8 cellular contexts compared by ENCODE assay signal in the genomic region with DNA sequence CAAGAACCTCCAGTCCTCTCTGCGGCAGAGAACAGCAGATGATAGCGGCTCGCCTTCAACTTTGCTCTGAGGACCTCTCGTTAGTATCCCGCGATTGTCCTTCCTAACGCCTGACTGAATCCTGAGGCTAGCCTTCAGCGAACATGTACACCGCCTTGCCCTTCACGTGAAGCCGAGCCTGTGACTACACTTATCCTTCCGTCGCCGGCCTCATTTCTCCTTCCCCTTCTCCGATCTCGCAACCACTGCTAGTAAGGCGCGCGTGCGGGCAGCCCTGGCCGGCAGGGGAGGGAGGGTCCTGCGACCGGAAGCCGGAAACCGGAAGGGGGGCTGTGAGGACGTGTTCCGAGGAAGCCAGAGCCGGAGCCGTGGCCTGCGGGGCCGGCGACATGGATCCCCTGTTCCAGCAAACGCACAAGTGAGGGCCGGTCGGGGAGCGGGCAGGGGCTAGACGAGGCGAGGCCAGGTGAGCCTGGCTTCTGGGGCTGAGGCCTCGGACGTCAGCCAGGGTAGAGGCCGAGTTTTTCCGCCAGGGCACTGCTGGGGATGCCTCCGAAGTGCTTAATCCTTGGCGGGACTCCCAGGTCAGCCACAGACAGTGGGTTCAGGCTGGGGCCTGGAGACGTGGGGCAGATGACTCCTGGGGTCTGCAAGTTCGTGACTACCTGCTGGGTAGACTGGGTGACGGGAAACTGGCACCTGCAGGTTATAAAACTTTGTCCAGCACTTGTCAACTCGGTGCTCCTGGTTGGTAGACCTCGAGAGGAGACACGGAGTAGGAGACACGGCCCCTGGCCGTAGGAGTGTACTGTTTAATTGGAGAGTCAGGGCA. TPM values are rescaled to one million over a fixed set of nuclear protein-coding genes. Genes with fewer than 3 reads are reported as not detected.
DNase-seq lines count a peak whose midpoint lies in the region; ATAC-seq, FAIRE-seq and TF ChIP-seq lines count a peak whose summit lies in the region.

A gene (plus strand): TSS at position 357 of the 832 bp plus-strand sequence. CDS start 33 bp downstream, at position 390.

- TF ChIP-seq RAD21 in neural cell (conservative IDR thresholded peaks at IDR 0.05): peak; percentile 64

- peak within 1 kb of the TSS; percentile 84 to 95 for H3K4me3 Mint-ChIP-seq in stimulated activated naive CD8-positive, alpha-beta T cell treated with anti-CD3 and anti-CD28 coated beads, Interleukin-15, amount 100 ng/mL, for 72 hours

- H3K4me1 ChIP-seq in Loucy (ENCODE audit: insufficient read depth, low read length, poor library complexity, severe bottlenecking): peaks cover 56% of the 10 kb centered on the region

- H3K79me2 ChIP-seq in Loucy (ENCODE audit: insufficient read depth, low read length): peaks cover 52% of the 10 kb centered on the region
- H3K79me2 ChIP-seq in neural cell (replicated peaks; ENCODE audit: insufficient read depth, low read length): peaks cover 49% of the 10 kb centered on the region

- H3K36me3 ChIP-seq in Loucy (ENCODE audit: insufficient read depth, low read length) (no peaks in the 10 kb centered on the region), neural cell (ENCODE audit: insufficient read depth, low read length) (no peaks in the 10 kb centered on the region)

- peak; percentile 90 for TF ChIP-seq POLR2A in H54 (IDR thresholded peaks at IDR 0.05; ENCODE audit: low read depth, low read length)

- H3K9ac ChIP-seq in Loucy (ENCODE audit: low read depth, low read length, poor library complexity, severe bottlenecking) (peak within 1 kb of the TSS; percentile 92), neural cell (ENCODE audit: low read length) (peak within 1 kb of the TSS; percentile 86)

- FAIRE-seq in H54 (lab: Jason Lieb, UNC): peak; percentile 87

- peak within 1 kb of the TSS; percentile 73 for H2AFZ ChIP-seq in Loucy (ENCODE audit: low read length)
- H2AFZ ChIP-seq in neural cell (ENCODE audit: low read depth, low read length): peak within 1 kb of the TSS; percentile 97

- peaks cover 4% of the 10 kb centered on the region for H3K27me3 ChIP-seq in Loucy (ENCODE audit: insufficient read depth, low read length, poor library complexity, severe bottlenecking)
- H3K27me3 ChIP-seq in neural cell (ENCODE audit: insufficient read depth, low read depth, low read length): no peaks in the 10 kb centered on the region

- H3K4me2 ChIP-seq in Loucy (ENCODE audit: low read depth, low read length, poor library complexity, severe bottlenecking) (peak within 1 kb of the TSS; percentile 84), neural cell (ENCODE audit: low read length) (peak within 1 kb of the TSS; percentile 80)

- peak; percentile 76 for TF ChIP-seq EP300 in neural cell (conservative IDR thresholded peaks at IDR 0.05; ENCODE audit: poor library complexity, severe bottlenecking)

- peaks cover 2% of the 10 kb centered on the region; the same call in 1 of the 2 replicates for H3F3A ChIP-seq in Loucy (ENCODE audit: low read depth)
- no peaks in the 10 kb centered on the region for H3F3A ChIP-seq in neural cell (ENCODE audit: insufficient read depth, low read length, poor library complexity, severe bottlenecking)

- peak; percentile 98 for ATAC-seq in stimulated activated naive CD8-positive, alpha-beta T cell treated with anti-CD3 and anti-CD28 coated beads, Interleukin-15, amount 100 ng/mL, for 72 hours

- H3K4me3 ChIP-seq in Loucy (ENCODE audit: low read length, poor library complexity, severe bottlenecking): peak within 1 kb of the TSS; percentile 99
- peak within 1 kb of the TSS; percentile 96 for H3K4me3 ChIP-seq in fibroblast of the aortic adventitia (ENCODE audit: low read depth, low read length)
- H3K4me3 ChIP-seq in neural cell (ENCODE audit: low read length): peak within 1 kb of the TSS; percentile 98

- H3K9me2 ChIP-seq in Loucy (replicated peaks; ENCODE audit: low read depth, low read length): no peaks in the 10 kb centered on the region
- no peaks in the 10 kb centered on the region for H3K9me2 ChIP-seq in neural cell (ENCODE audit: insufficient read depth, low read length)

- H3K9me3 ChIP-seq in Loucy (ENCODE audit: insufficient read depth, low read depth, low read length) (no peaks in the 10 kb centered on the region), neural cell (ENCODE audit: low read length) (no peaks in the 10 kb centered on the region)

- H3K27ac Mint-ChIP-seq in stimulated activated naive CD8-positive, alpha-beta T cell treated with anti-CD3 and anti-CD28 coated beads, Interleukin-15, amount 100 ng/mL, for 72 hours: peak within 1 kb of the TSS; percentile 100

- H3K4me1 Mint-ChIP-seq in stimulated activated naive CD8-positive, alpha-beta T cell treated with anti-CD3 and anti-CD28 coated beads, Interleukin-15, amount 100 ng/mL, for 72 hours: peaks cover 41% of the 10 kb centered on the region

- TF ChIP-seq CTCF in Loucy (conservative IDR thresholded peaks at IDR 0.05; ENCODE audit: low read length) (no peak), fibroblast of the aortic adventitia (IDR thresholded peaks at IDR 0.05; ENCODE audit: insufficient read depth, low read length) (no peak), neural cell (IDR thresholded peaks at IDR 0.05; ENCODE audit: poor library complexity, severe bottlenecking) (no peak)

- H3K27me3 Mint-ChIP-seq in stimulated activated naive CD8-positive, alpha-beta T cell treated with anti-CD3 and anti-CD28 coated beads, Interleukin-15, amount 100 ng/mL, for 72 hours: no peaks in the 10 kb centered on the region

- peak within 1 kb of the TSS; percentile 98 for H3K27ac ChIP-seq in neural cell (ENCODE audit: low read length)

- DNase-seq in ELF-1 (ENCODE audit: low read depth, low spot score) (peak; percentile 96), H54 (ENCODE audit: insufficient read length, low spot score) (peak; percentile 88), SHP77 (lab: John Stamatoyannopoulos, UW) (peak; percentile 94), fibroblast of the aortic adventitia (ENCODE audit: low read depth) (peak; percentile 91)
- peak; percentile 90 for DNase-seq in activated effector memory CD4-positive, alpha-beta T cell treated with Interleukin-2 at 50 U/mL for 16 hours
- peak; percentile 92 to 94 for DNase-seq in stimulated activated naive CD8-positive, alpha-beta T cell treated with anti-CD3 and anti-CD28 coated beads, Interleukin-15, amount 100 ng/mL, for 72 hours

- H4K20me1 ChIP-seq in Loucy (ENCODE audit: insufficient read depth, low read length, poor library complexity, severe bottlenecking): peaks cover 29% of the 10 kb centered on the region
- H4K20me1 ChIP-seq in neural cell (ENCODE audit: insufficient read depth): no peaks in the 10 kb centered on the region

- no peaks in the 10 kb centered on the region for H3K9me3 Mint-ChIP-seq in stimulated activated naive CD8-positive, alpha-beta T cell treated with anti-CD3 and anti-CD28 coated beads, Interleukin-15, amount 100 ng/mL, for 72 hours

TF ChIP-seq in neural cell, 6 proteins besides CTCF, POLR2A, EP300 and RAD21:
- TF ChIP-seq POLR2AphosphoS5 (IDR thresholded peaks at IDR 0.05) (peak; percentile 89), SMC3 (conservative IDR thresholded peaks at IDR 0.05; ENCODE audit: poor library complexity) (peak; percentile 71), EZH2 (IDR thresholded peaks at IDR 0.05; ENCODE audit: borderline replicate concordance, insufficient read depth, low read length, poor library complexity, severe bottlenecking) (peak; percentile 60), MXI1 (conservative IDR thresholded peaks at IDR 0.05; ENCODE audit: poor library complexity, severe bottlenecking) (peak; percentile 93), TAF1 (IDR thresholded peaks at IDR 0.05; ENCODE audit: low read depth) (no peak)
- TF ChIP-seq, protein P1, sequence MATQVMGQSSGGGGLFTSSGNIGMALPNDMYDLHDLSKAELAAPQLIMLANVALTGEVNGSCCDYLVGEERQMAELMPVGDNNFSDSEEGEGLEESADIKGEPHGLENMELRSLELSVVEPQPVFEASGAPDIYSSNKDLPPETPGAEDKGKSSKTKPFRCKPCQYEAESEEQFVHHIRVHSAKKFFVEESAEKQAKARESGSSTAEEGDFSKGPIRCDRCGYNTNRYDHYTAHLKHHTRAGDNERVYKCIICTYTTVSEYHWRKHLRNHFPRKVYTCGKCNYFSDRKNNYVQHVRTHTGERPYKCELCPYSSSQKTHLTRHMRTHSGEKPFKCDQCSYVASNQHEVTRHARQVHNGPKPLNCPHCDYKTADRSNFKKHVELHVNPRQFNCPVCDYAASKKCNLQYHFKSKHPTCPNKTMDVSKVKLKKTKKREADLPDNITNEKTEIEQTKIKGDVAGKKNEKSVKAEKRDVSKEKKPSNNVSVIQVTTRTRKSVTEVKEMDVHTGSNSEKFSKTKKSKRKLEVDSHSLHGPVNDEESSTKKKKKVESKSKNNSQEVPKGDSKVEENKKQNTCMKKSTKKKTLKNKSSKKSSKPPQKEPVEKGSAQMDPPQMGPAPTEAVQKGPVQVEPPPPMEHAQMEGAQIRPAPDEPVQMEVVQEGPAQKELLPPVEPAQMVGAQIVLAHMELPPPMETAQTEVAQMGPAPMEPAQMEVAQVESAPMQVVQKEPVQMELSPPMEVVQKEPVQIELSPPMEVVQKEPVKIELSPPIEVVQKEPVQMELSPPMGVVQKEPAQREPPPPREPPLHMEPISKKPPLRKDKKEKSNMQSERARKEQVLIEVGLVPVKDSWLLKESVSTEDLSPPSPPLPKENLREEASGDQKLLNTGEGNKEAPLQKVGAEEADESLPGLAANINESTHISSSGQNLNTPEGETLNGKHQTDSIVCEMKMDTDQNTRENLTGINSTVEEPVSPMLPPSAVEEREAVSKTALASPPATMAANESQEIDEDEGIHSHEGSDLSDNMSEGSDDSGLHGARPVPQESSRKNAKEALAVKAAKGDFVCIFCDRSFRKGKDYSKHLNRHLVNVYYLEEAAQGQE (IDR thresholded peaks at IDR 0.05; ENCODE audit: borderline replicate concordance): no peak

RNA-seq across cellular contexts. Expression of the gene that starts here (rescaled TPM):
- 35.4 and 49.3 TPM in 2 replicates for total RNA-seq in fibroblast of the aortic adventitia (ENCODE audit: low replicate concordance)
- 41.4 and 47.5 TPM in 2 replicates for polyA plus RNA-seq in neural cell
- polyA minus RNA-seq in neural cell: 66.5 and 70.7 TPM in 2 replicates

Comparison
In these comparisons a context has a peak if more than half of its experiments do, and no peak if none do; other contexts are left out.
1. Peak in every context shown above with its lines: DNase-seq, ATAC-seq, H3K4me3 ChIP-seq and H3K27ac ChIP-seq.